In the genomic region with DNA sequence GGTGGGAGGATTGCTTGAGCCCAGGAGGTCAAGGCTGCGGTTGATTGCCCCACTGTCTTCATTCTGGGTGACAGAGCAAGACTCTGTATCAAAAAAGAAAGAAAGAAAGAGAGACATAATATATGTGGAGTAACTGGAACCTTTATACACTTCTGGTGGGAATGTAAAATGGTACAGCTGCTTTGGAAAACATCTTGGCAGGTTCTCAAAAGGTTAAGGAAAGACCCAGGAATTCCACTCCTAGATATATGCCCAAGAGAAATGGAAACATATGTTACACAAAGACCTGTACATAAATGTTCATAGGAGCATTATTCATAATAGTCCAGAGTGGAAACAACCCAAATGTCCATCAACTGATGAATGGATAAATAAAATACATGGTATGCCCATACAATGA, we compare ENCODE assay signal across 18 cellular contexts. TPM values are rescaled to one million over a fixed set of nuclear protein-coding genes. Genes with fewer than 3 reads are reported as not detected.
"Had no signal": no experiment of that assay in that cellular context is flagged by ENCODE, and none has a peak within 500 bp of the region (broad histone marks: within the 10 kb centered on the region; RNA-seq: fewer than 3 reads in every experiment).

No MANE protein-coding gene starts in this region.

- H3K4me3 ChIP-seq: dorsolateral prefrontal cortex, gastrocnemius medialis, neural progenitor cell had no signal

- H3K4me3 Mint-ChIP-seq: activated CD4-positive, alpha-beta T cell treated with anti-CD3 and anti-CD28 coated beads, Interleukin-2, amount 10 ng/mL, durations not matched to agents 24 days and 14 days; activated T-helper 17 cell treated with anti-CD3 and anti-CD28 coated beads, Interleukin-2, amount 50 U/mL, for 72 hours; brain; neural progenitor cell; stimulated activated naive CD8-positive, alpha-beta T cell treated with anti-CD3 and anti-CD28 coated beads, Interleukin-15, amount 100 ng/mL, for 72 hours; WTC11 had no signal

- H2AFZ ChIP-seq: neural progenitor cell, parathyroid adenoma had no signal

- H3K27ac Mint-ChIP-seq: activated CD4-positive, alpha-beta T cell treated with anti-CD3 and anti-CD28 coated beads, Interleukin-2, amount 10 ng/mL, durations not matched to agents 24 days and 14 days; activated T-helper 17 cell treated with anti-CD3 and anti-CD28 coated beads, Interleukin-2, amount 50 U/mL, for 72 hours; brain; neural progenitor cell; stimulated activated naive CD8-positive, alpha-beta T cell treated with anti-CD3 and anti-CD28 coated beads, Interleukin-15, amount 100 ng/mL, for 72 hours had no signal

- H3K36me3 Mint-ChIP-seq: brain, neural progenitor cell, WTC11 had no signal

- H3K27me3 ChIP-seq: dorsolateral prefrontal cortex, gastrocnemius medialis, neural progenitor cell had no signal

- H3K9ac ChIP-seq: neural progenitor cell, parathyroid adenoma had no signal

- DNase-seq: activated CD4-positive, alpha-beta T cell treated with anti-CD3 and anti-CD28 coated beads, Interleukin-2, amount 10 ng/mL, durations not matched to agents 24 days and 14 days; activated CD8-positive, alpha-beta memory T cell treated with anti-CD3 and anti-CD28 coated beads for 24 hours; activated naive CD4-positive, alpha-beta T cell treated with anti-CD3 and anti-CD28 coated beads, Interleukin-2, amount 50 U/mL, for 16 hours; cerebellar nuclear complex; dorsolateral prefrontal cortex; gastrocnemius medialis; kidney; left ventricle myocardium superior; retina; stimulated activated CD4-positive, alpha-beta T cell treated with anti-CD3 and anti-CD28 coated beads, Interleukin-4, amount 100 ng/mL, for 24 hours; stimulated activated naive CD8-positive, alpha-beta T cell treated with anti-CD3 and anti-CD28 coated beads, Interleukin-15, amount 100 ng/mL, for 72 hours had no signal

- H3K4me2 ChIP-seq: neural progenitor cell had no signal

- H3K4me1 ChIP-seq: neural progenitor cell, parathyroid adenoma had no signal

- ATAC-seq: activated T-helper 17 cell treated with anti-CD3 and anti-CD28 coated beads, Interleukin-2, amount 50 U/mL, for 72 hours; esophagus mucosa; gastrocnemius medialis; left ventricle myocardium superior; stimulated activated naive CD8-positive, alpha-beta T cell treated with anti-CD3 and anti-CD28 coated beads, Interleukin-15, amount 100 ng/mL, for 72 hours; WTC11 had no signal

- H3K9me3 Mint-ChIP-seq: activated CD4-positive, alpha-beta T cell treated with anti-CD3 and anti-CD28 coated beads, Interleukin-2, amount 10 ng/mL, durations not matched to agents 24 days and 14 days; activated T-helper 17 cell treated with anti-CD3 and anti-CD28 coated beads, Interleukin-2, amount 50 U/mL, for 72 hours; brain; neural progenitor cell; stimulated activated naive CD8-positive, alpha-beta T cell treated with anti-CD3 and anti-CD28 coated beads, Interleukin-15, amount 100 ng/mL, for 72 hours; WTC11 had no signal

- H3K27me3 Mint-ChIP-seq: activated CD4-positive, alpha-beta T cell treated with anti-CD3 and anti-CD28 coated beads, Interleukin-2, amount 10 ng/mL, durations not matched to agents 24 days and 14 days; activated T-helper 17 cell treated with anti-CD3 and anti-CD28 coated beads, Interleukin-2, amount 50 U/mL, for 72 hours; brain; stimulated activated naive CD8-positive, alpha-beta T cell treated with anti-CD3 and anti-CD28 coated beads, Interleukin-15, amount 100 ng/mL, for 72 hours had no signal

- H3K4me1 Mint-ChIP-seq: activated CD4-positive, alpha-beta T cell treated with anti-CD3 and anti-CD28 coated beads, Interleukin-2, amount 10 ng/mL, durations not matched to agents 24 days and 14 days; activated T-helper 17 cell treated with anti-CD3 and anti-CD28 coated beads, Interleukin-2, amount 50 U/mL, for 72 hours; stimulated activated naive CD8-positive, alpha-beta T cell treated with anti-CD3 and anti-CD28 coated beads, Interleukin-15, amount 100 ng/mL, for 72 hours had no signal

- H3K36me3 ChIP-seq: gastrocnemius medialis, neural progenitor cell had no signal

- H3K27ac ChIP-seq: dorsolateral prefrontal cortex, neural progenitor cell, parathyroid adenoma had no signal

- FAIRE-seq: kidney had no signal

- H3K9me3 ChIP-seq: gastrocnemius medialis had no signal

RNA-seq across cellular contexts. Expression of gene GLS2, which starts 40.9 kb away (rescaled TPM):
- total RNA-seq: myocyte had no signal
